ENCODE assay signal across 8 cellular contexts in genomic region chr3:32401141-32401540, GRCh38. TPM values are rescaled to one million over a fixed set of nuclear protein-coding genes. Genes with fewer than 3 reads are reported as not detected.
DNase-seq lines count a peak whose midpoint lies in the region; ATAC-seq, FAIRE-seq and TF ChIP-seq lines count a peak whose summit lies in the region.

No MANE protein-coding gene starts in this region.

- peaks cover 22% of the 10 kb centered on the region for H3F3A ChIP-seq in neural progenitor cell (ENCODE audit: low read depth)

- peak overlapping the region; percentile 38 for H3K4me3 ChIP-seq in MG63
- H3K4me3 ChIP-seq in endodermal cell (ENCODE audit: low read length) = peak overlapping the region; percentile 56
- H3K4me3 ChIP-seq in neural progenitor cell = peak overlapping the region; percentile 46

- H3K36me3 ChIP-seq in MG63 (no peaks in the 10 kb centered on the region), endodermal cell (ENCODE audit: control insufficient read depth, insufficient read depth, low read length) (no peaks in the 10 kb centered on the region), neural progenitor cell (no peaks in the 10 kb centered on the region)

- no peaks in the 10 kb centered on the region for H3K27me3 Mint-ChIP-seq in endodermal cell (ENCODE audit: insufficient read depth)
- peaks cover 7% of the 10 kb centered on the region for H3K27me3 Mint-ChIP-seq in neural progenitor cell (ENCODE audit: insufficient read depth, low read depth)

- no peaks in the 10 kb centered on the region for H3K79me2 ChIP-seq in neural progenitor cell (ENCODE audit: low read depth)

- peaks cover 5% of the 10 kb centered on the region for H4K20me1 ChIP-seq in neural progenitor cell (ENCODE audit: low read depth)

- H3K4me3 Mint-ChIP-seq in endodermal cell = peak overlapping the region; percentile 51
- H3K4me3 Mint-ChIP-seq in neural progenitor cell = peak overlapping the region; percentile 78

- no peaks in the 10 kb centered on the region for H3K27me3 ChIP-seq in MG63
- peaks cover 7% of the 10 kb centered on the region for H3K27me3 ChIP-seq in endodermal cell (ENCODE audit: control insufficient read depth, insufficient read depth, low read length, poor library complexity, severe bottlenecking)
- peaks cover 76% of the 10 kb centered on the region for H3K27me3 ChIP-seq in neural progenitor cell

- no peak for ATAC-seq in HG02884 (IDR thresholded peaks at IDR 0.05; ENCODE audit: unreplicated experiment)

- FAIRE-seq in GM19239 (lab: Jason Lieb, UNC) = peak; percentile 26

- H3K27ac Mint-ChIP-seq in endodermal cell (peak overlapping the region; percentile 89), neural progenitor cell (peak overlapping the region; percentile 87)

- WGBS in endodermal cell (ENCODE audit: insufficient coverage in 1 of 2, insufficient read length in 1 of 2), 2 experiments = 49 to 66% methylated on average over 7 to 12 of the region's 12 CpGs

- H3K4me2 ChIP-seq in neural progenitor cell = peak overlapping the region; percentile 80

- DNase-seq in GM19239 (ENCODE audit: insufficient read length, low spot score) (no peak), MG63 (no peak), endodermal cell (no peak), neural progenitor cell (ENCODE audit: low spot score) (peak; percentile 57), NCI-H1694 treated with DMSO at 0.1 percent for 48 hours (lab: John Stamatoyannopoulos, UW) (no peak), NCI-H2107 treated with DMSO at 0.1 percent for 48 hours (lab: John Stamatoyannopoulos, UW; ENCODE audit: unreplicated experiment) (no peak), NCI-H1694 (lab: John Stamatoyannopoulos, UW) (no peak)

- H3K9ac ChIP-seq in endodermal cell (ENCODE audit: extremely low read depth, low read length, poor library complexity, severe bottlenecking) = peak overlapping the region; percentile 47
- no peak overlapping the region for H3K9ac ChIP-seq in neural progenitor cell

- H3K36me3 Mint-ChIP-seq in endodermal cell (ENCODE audit: low read depth) = peaks cover 4% of the 10 kb centered on the region
- no peaks in the 10 kb centered on the region for H3K36me3 Mint-ChIP-seq in neural progenitor cell

- TF ChIP-seq CTCF in endodermal cell (conservative IDR thresholded peaks at IDR 0.05) = no peak
- no peak for TF ChIP-seq CTCF in neural progenitor cell (IDR thresholded peaks at IDR 0.05)

- H3K9me3 Mint-ChIP-seq in endodermal cell = no peaks in the 10 kb centered on the region
- H3K9me3 Mint-ChIP-seq in neural progenitor cell = no peaks in the 10 kb centered on the region

- H3K27ac ChIP-seq in endodermal cell (ENCODE audit: low read depth, low read length) (peak overlapping the region; percentile 94), neural progenitor cell (no peak overlapping the region)

- peaks cover 3% of the 10 kb centered on the region for H3K4me1 ChIP-seq in endodermal cell (ENCODE audit: control insufficient read depth, insufficient read depth, low read length)
- H3K4me1 ChIP-seq in neural progenitor cell = peaks cover 10% of the 10 kb centered on the region

- no peaks in the 10 kb centered on the region for H3K9me3 ChIP-seq in MG63
- no peaks in the 10 kb centered on the region for H3K9me3 ChIP-seq in endodermal cell (ENCODE audit: control insufficient read depth, low read length)
- no peaks in the 10 kb centered on the region for H3K9me3 ChIP-seq in neural progenitor cell (ENCODE audit: low read depth)

- peak overlapping the region; percentile 47 for H2AFZ ChIP-seq in neural progenitor cell (replicated peaks)

- H3K4me1 Mint-ChIP-seq in endodermal cell (peaks cover 20% of the 10 kb centered on the region), neural progenitor cell (peaks cover 27% of the 10 kb centered on the region)

RNA-seq across cellular contexts. Expression of gene CMTM7, which starts 9.5 kb away (rescaled TPM):
- 1.7 TPM in 1 of 2 replicates, not detected in the other for total RNA-seq in MG63 (2014; rRNA removed; shearing (Covaris generic); ENCODE audit: low replicate concordance)
- total RNA-seq in endodermal cell (10 to 100 TPM; 11.1 TPM), neural progenitor cell (ENCODE audit: low replicate concordance) (11.4 and 11.8 TPM in 2 replicates)
- 32.5 TPM for polyA plus RNA-seq in endodermal cell (2013, experiment 1 of 2)
- polyA plus RNA-seq in endodermal cell (2013, experiment 2 of 2) = 32.2 TPM
